8 cellular contexts compared by ENCODE assay signal in genomic region chr16:67872131-67872630, GRCh38. TPM values are rescaled to one million over a fixed set of nuclear protein-coding genes. Genes with fewer than 3 reads are reported as not detected.
A peak's percentile ranks its signal among the peaks of the same experiment; 100 is the strongest.
DNase-seq lines count a peak whose midpoint lies in the region; ATAC-seq and TF ChIP-seq lines count a peak whose summit lies in the region.

No MANE protein-coding gene starts in this region.

- peak overlapping the region; percentile 88 to 96 (median 90) for H3K4me3 Mint-ChIP-seq in IgD-negative memory B cell
- peak overlapping the region; percentile 92 to 98 (median 97) for H3K4me3 Mint-ChIP-seq in brain
- H3K4me3 Mint-ChIP-seq in naive thymus-derived CD4-positive, alpha-beta T cell: peak overlapping the region; percentile 88 to 96 (median 94)

- no peak for ATAC-seq in naive thymus-derived CD4-positive, alpha-beta T cell
- ATAC-seq in HG03457 (IDR thresholded peaks at IDR 0.05; ENCODE audit: unreplicated experiment): no peak
- ATAC-seq in HG02840 (IDR thresholded peaks at IDR 0.05; ENCODE audit: low FRiP score, unreplicated experiment): no peak

- H3K27ac ChIP-seq in AG04450 (ENCODE audit: low read depth, low read length): peak overlapping the region; percentile 57
- peak overlapping the region; percentile 91 for H3K27ac ChIP-seq in naive thymus-derived CD4-positive, alpha-beta T cell (ENCODE audit: low read depth, low read length)

- H3K27me3 Mint-ChIP-seq in IgD-negative memory B cell (no peaks in the 10 kb centered on the region), brain (peaks cover 5% of the 10 kb centered on the region)
- H3K27me3 Mint-ChIP-seq in naive thymus-derived CD4-positive, alpha-beta T cell: no peaks in the 10 kb centered on the region

- H3K9me3 Mint-ChIP-seq in IgD-negative memory B cell (no peaks in the 10 kb centered on the region), brain (no peaks in the 10 kb centered on the region)
- H3K9me3 Mint-ChIP-seq in naive thymus-derived CD4-positive, alpha-beta T cell: no peaks in the 10 kb centered on the region

- H3K36me3 Mint-ChIP-seq in IgD-negative memory B cell (no peaks in the 10 kb centered on the region), brain (peaks cover 32% of the 10 kb centered on the region)
- peaks cover 0 to 21% (median 4%) of the 10 kb centered on the region in 5 donors for H3K36me3 Mint-ChIP-seq in naive thymus-derived CD4-positive, alpha-beta T cell

- CTCF ChIA-PET in AG04450 (lab: Charles Lee): interaction anchor here (0.5 to 1.7 kb wide), 4 partner anchors 12 to 370 kb away, joined by 3 to 7 read pairs (median 4); partner anchors contain the start of gene NRN1L
- CTCF ChIA-PET in naive thymus-derived CD4-positive, alpha-beta T cell (lab: Charles Lee): no interaction called here

- no peaks in the 10 kb centered on the region for H3K27me3 ChIP-seq in AG04450 (ENCODE audit: control insufficient read depth, insufficient read depth, low read length)
- H3K27me3 ChIP-seq in naive thymus-derived CD4-positive, alpha-beta T cell (ENCODE audit: control insufficient read depth in 2 of 2, insufficient read depth in 2 of 2, low read length in 2 of 2): no peaks in the 10 kb centered on the region

- peaks cover 18 to 24% (median 23%) of the 10 kb centered on the region in 3 donors for H3K4me1 Mint-ChIP-seq in IgD-negative memory B cell
- H3K4me1 Mint-ChIP-seq in brain: peaks cover 30% of the 10 kb centered on the region
- peaks cover 25 to 41% (median 36%) of the 10 kb centered on the region in 7 donors for H3K4me1 Mint-ChIP-seq in naive thymus-derived CD4-positive, alpha-beta T cell

- POLR2A ChIA-PET in AG04450 (lab: Yijun Ruan, JAX): interaction anchor here (0.6 to 1.0 kb wide), 2 partner anchors 9 to 19 kb away, joined by 3 to 4 read pairs; no protein-coding TSS in a partner anchor
- POLR2A ChIA-PET in naive thymus-derived CD4-positive, alpha-beta T cell (lab: Charles Lee): interaction anchor here (0.7 to 1.5 kb wide), 4 partner anchors 21 to 66 kb away, joined by 3 to 10 read pairs (median 3); partner anchors contain the start of genes CENPT, PSKH1 and RANBP10

- peaks cover 3 to 43% (median 7%) of the 10 kb centered on the region in 3 experiments for H3K36me3 ChIP-seq in naive thymus-derived CD4-positive, alpha-beta T cell (ENCODE audit: control insufficient read depth in 2 of 3, insufficient read depth in 3 of 3, low read length in 3 of 3)

- intact Hi-C loops in naive thymus-derived CD4-positive, alpha-beta T cell (cut with micrococcal nuclease): loop anchor here (1.0 to 5.0 kb wide), 8 partner anchors 29 to 351 kb away; partner anchors contain the start of genes RANBP10 (in 2 of the 2), TSNAXIP1 (in 2 of the 2), NFATC3 (in 1 of the 2) and THAP11 (in 1 of the 2)

- no peak overlapping the region for H3K4me3 ChIP-seq in AG04450 (ENCODE audit: low read depth, low read length)
- H3K4me3 ChIP-seq in naive thymus-derived CD4-positive, alpha-beta T cell (ENCODE audit: low read length): peak overlapping the region; percentile 88

- no peak for DNase-seq in AG04450 (ENCODE audit: low read depth, low spot score)
- no peak for DNase-seq in naive thymus-derived CD4-positive, alpha-beta T cell
- no peak for DNase-seq in nucleus accumbens (lab: John Stamatoyannopoulos, UW)
- DNase-seq in COR-L47 (lab: John Stamatoyannopoulos, UW): no peak

- no peak for TF ChIP-seq CTCF in AG04450 (IDR thresholded peaks at IDR 0.05; ENCODE audit: low read depth, low read length)
- no peak for TF ChIP-seq CTCF in brain (conservative IDR thresholded peaks at IDR 0.05)

- H3K9me3 ChIP-seq in AG04450 (ENCODE audit: control insufficient read depth, insufficient read depth, low read length): no peaks in the 10 kb centered on the region; the same call in 1 of the 2 replicates
- no peaks in the 10 kb centered on the region for H3K9me3 ChIP-seq in naive thymus-derived CD4-positive, alpha-beta T cell (ENCODE audit: control insufficient read depth in 2 of 3, low read length in 3 of 3)

- peak overlapping the region; percentile 78 to 92 (median 86) for H3K27ac Mint-ChIP-seq in IgD-negative memory B cell
- H3K27ac Mint-ChIP-seq in brain: peak overlapping the region in 4 of 5 experiments; percentile 67 to 89 (median 78)
- H3K27ac Mint-ChIP-seq in naive thymus-derived CD4-positive, alpha-beta T cell: peak overlapping the region; percentile 87 to 93 (median 91)

- H3K4me1 ChIP-seq in naive thymus-derived CD4-positive, alpha-beta T cell (ENCODE audit: control insufficient read depth in 2 of 2, insufficient read depth in 2 of 2, low read length in 2 of 2): peaks cover 19 to 30% of the 10 kb centered on the region in 2 donors

RNA-seq across cellular contexts. Expression of gene EDC4, which starts 0.7 kb away (rescaled TPM):
- polyA plus RNA-seq in AG04450 (2011; rRNA removed) (18.7 and 31.6 TPM in 2 replicates), IgD-negative memory B cell (18.6 TPM), brain (ENCODE audit: insufficient read depth, low read depth, low replicate concordance) (64.6 TPM)
- 68.6 and 108 TPM in 2 replicates for polyA minus RNA-seq in AG04450 (2011; rRNA and poly(A)+ RNA removed)
- total RNA-seq in naive thymus-derived CD4-positive, alpha-beta T cell: 100 to 1,000 TPM; 103 to 166 (median 122) TPM
- polyA plus RNA-seq in naive thymus-derived CD4-positive, alpha-beta T cell: 10 to 100 TPM; 34.8 to 52.4 TPM

RNA-seq across cellular contexts. Expression of gene NRN1L, which starts 12.5 kb away (rescaled TPM):
- polyA plus RNA-seq in AG04450 (2011; rRNA removed): 0.21 TPM in 1 of 2 replicates, not detected in the other
- not detected in 2 replicates for polyA minus RNA-seq in AG04450 (2011; rRNA and poly(A)+ RNA removed)
- polyA plus RNA-seq in IgD-negative memory B cell: 0.95 TPM
- 2.6 TPM for polyA plus RNA-seq in brain (ENCODE audit: insufficient read depth, low read depth, low replicate concordance)
- total RNA-seq in naive thymus-derived CD4-positive, alpha-beta T cell: 1 to 10 TPM; 1.1 to 6.4 (median 3.2) TPM
- polyA plus RNA-seq in naive thymus-derived CD4-positive, alpha-beta T cell: not detected

RNA-seq across cellular contexts. Expression of gene PSKH1, which starts 20.9 kb away (rescaled TPM):
- polyA plus RNA-seq in AG04450 (2011; rRNA removed) (18.2 and 26.6 TPM in 2 replicates), IgD-negative memory B cell (22.4 TPM), brain (ENCODE audit: insufficient read depth, low read depth, low replicate concordance) (28.0 TPM)
- 34.7 and 47.0 TPM in 2 replicates for polyA minus RNA-seq in AG04450 (2011; rRNA and poly(A)+ RNA removed)
- 10 to 100 TPM; 18.0 to 28.5 (median 23.3) TPM for total RNA-seq in naive thymus-derived CD4-positive, alpha-beta T cell
- polyA plus RNA-seq in naive thymus-derived CD4-positive, alpha-beta T cell: 10 to 100 TPM; 20.7 to 34.0 TPM

RNA-seq across cellular contexts. Expression of gene CENPT, which starts 24.7 kb away (rescaled TPM):
- 17.9 and 21.7 TPM in 2 replicates for polyA plus RNA-seq in AG04450 (2011; rRNA removed)
- 21.1 and 27.6 TPM in 2 replicates for polyA minus RNA-seq in AG04450 (2011; rRNA and poly(A)+ RNA removed)
- polyA plus RNA-seq in IgD-negative memory B cell: 13.4 TPM
- 23.9 TPM for polyA plus RNA-seq in brain (ENCODE audit: insufficient read depth, low read depth, low replicate concordance)
- 100 to 1,000 TPM in 3 of 5 experiments, 10 to 100 TPM in 2; 56.7 to 128 (median 100) TPM for total RNA-seq in naive thymus-derived CD4-positive, alpha-beta T cell
- 10 to 100 TPM; 11.8 to 22.7 TPM for polyA plus RNA-seq in naive thymus-derived CD4-positive, alpha-beta T cell

RNA-seq across cellular contexts. Expression of gene NUTF2, which starts 25.4 kb away (rescaled TPM):
- polyA plus RNA-seq in AG04450 (2011; rRNA removed) (151 and 190 TPM in 2 replicates), IgD-negative memory B cell (111 TPM), brain (ENCODE audit: insufficient read depth, low read depth, low replicate concordance) (181 TPM)
- 368 and 417 TPM in 2 replicates for polyA minus RNA-seq in AG04450 (2011; rRNA and poly(A)+ RNA removed)
- total RNA-seq in naive thymus-derived CD4-positive, alpha-beta T cell: 100 to 1,000 TPM in 1 of 5 experiments, 10 to 100 TPM in 4; 34.7 to 125 (median 40.4) TPM
- 100 to 1,000 TPM in 1 of 2 donors, 10 to 100 TPM in 1; 98.0 to 118 TPM for polyA plus RNA-seq in naive thymus-derived CD4-positive, alpha-beta T cell
